In genomic region chr20:47318596-47319516, GRCh38 we compare ENCODE assay signal across 8 cellular contexts. TPM values are rescaled to one million over a fixed set of nuclear protein-coding genes. Genes with fewer than 3 reads are reported as not detected.
A peak's percentile ranks its signal among the peaks of the same experiment; 100 is the strongest.
DNase-seq lines count a peak whose midpoint lies in the region; ATAC-seq and TF ChIP-seq lines count a peak whose summit lies in the region.

No MANE protein-coding gene starts in this region.

- peaks cover 63% of the 10 kb centered on the region for H3K79me2 ChIP-seq in GM23248 (ENCODE audit: insufficient read depth)

- 2% methylated on average over 24 to 28 of the region's 28 CpGs for WGBS in GM23248 (ENCODE audit: low coverage in 1 of 2, low lambda C conversion rate in 2 of 2, missing lambda C conversion rate in 2 of 2), 2 experiments

- DNase-seq in GM23248 = peak; percentile 87
- DNase-seq in OCI-M1 (lab: John Stamatoyannopoulos, UW) = peak; percentile 33
- DNase-seq in cardiac fibroblast (ENCODE audit: low read depth in 2 of 2) = peak; percentile 80 to 92
- peak; percentile 73 for DNase-seq in inferior parietal cortex (ENCODE audit: extremely low spot score)
- DNase-seq in gastrocnemius medialis = peak; percentile 87 to 97
- DNase-seq in NCI-H2196 treated with DMSO at 0.1 percent for 48 hours (lab: John Stamatoyannopoulos, UW; ENCODE audit: unreplicated experiment) = no peak
- no peak for DNase-seq in GDM1 (lab: John Stamatoyannopoulos, UW)
- DNase-seq in DMS 273 (lab: John Stamatoyannopoulos, UW; ENCODE audit: unreplicated experiment) = no peak

- TF ChIP-seq CTCF in cardiac fibroblast (IDR thresholded peaks at IDR 0.05; ENCODE audit: low read depth, low read length) (no peak), gastrocnemius medialis (IDR thresholded peaks at IDR 0.05 in 4 of 5, conservative IDR thresholded peaks at IDR 0.05 in 1 of 5) (no peak)

- H2AFZ ChIP-seq in GM23248 = peak overlapping the region; percentile 66

- in situ Hi-C loops in GM23248 (cut with MboI) (no loop called here), gastrocnemius medialis (cut with MboI; ENCODE audit: low sequenced_read_pairs in 4 of 4) (loop anchor here in 2 of 4 donors (5.0 to 10.0 kb wide), 2 partner anchors 38 to 46 kb away; partner anchors contain the start of gene ZMYND8 (in 1 of the 2))

- H3F3A ChIP-seq in GM23248 (ENCODE audit: insufficient read depth) = peaks cover 60% of the 10 kb centered on the region

- no peaks in the 10 kb centered on the region for H3K36me3 ChIP-seq in GM23248 (ENCODE audit: low read depth)
- no peaks in the 10 kb centered on the region for H3K36me3 ChIP-seq in gastrocnemius medialis

- H3K9me3 ChIP-seq in GM23248 (ENCODE audit: low read depth) (no peaks in the 10 kb centered on the region), gastrocnemius medialis (no peaks in the 10 kb centered on the region)

- peak; percentile 63 to 65 for ATAC-seq in gastrocnemius medialis

- H3K4me3 ChIP-seq in GM23248 (peak overlapping the region; percentile 58), cardiac fibroblast (replicated peaks in 1 of 2; ENCODE audit: low read depth in 2 of 2, low read length in 2 of 2) (peak overlapping the region; percentile 19 to 45), gastrocnemius medialis (peak overlapping the region; percentile 37 to 54 (median 47))

- H3K27me3 ChIP-seq in GM23248 (replicated peaks; ENCODE audit: insufficient read depth) (no peaks in the 10 kb centered on the region), gastrocnemius medialis (no peaks in the 10 kb centered on the region)

- H3K27ac ChIP-seq in GM23248 = peak overlapping the region; percentile 98
- H3K27ac ChIP-seq in gastrocnemius medialis = peak overlapping the region; percentile 96 to 99 (median 98)

- H3K9ac ChIP-seq in GM23248 = peak overlapping the region; percentile 90

- H4K20me1 ChIP-seq in GM23248 (ENCODE audit: insufficient read depth) = no peaks in the 10 kb centered on the region

- H3K4me1 ChIP-seq in GM23248 (ENCODE audit: insufficient read depth) (peaks cover 63% of the 10 kb centered on the region), gastrocnemius medialis (peaks cover 64 to 70% of the 10 kb centered on the region in 2 donors)

- TF ChIP-seq POLR2A in gastrocnemius medialis (IDR thresholded peaks at IDR 0.05) = peak; percentile 44 to 87

- H3K9me2 ChIP-seq in GM23248 (ENCODE audit: insufficient read depth) = no peaks in the 10 kb centered on the region

- intact Hi-C loops in gastrocnemius medialis (cut with DNase I; ENCODE audit: low total_unique reads) = loop anchor here (1.0 to 10.0 kb wide), 5 partner anchors 16 to 1962 kb away; no protein-coding TSS in a partner anchor

- peak overlapping the region; percentile 80 for H3K4me2 ChIP-seq in GM23248 (ENCODE audit: unreplicated experiment)

RNA-seq across cellular contexts. Expression of gene ZMYND8, which starts 37.6 kb away (rescaled TPM):
- 10.2 and 14.3 TPM in 2 replicates for total RNA-seq in GM23248 (2014; rRNA removed; shearing (Covaris generic))
- polyA plus RNA-seq in GM23248 (2016; fragmentation: Nextera tagmentation; extraction: Ambion mirVana) = 12.1 and 12.4 TPM in 2 replicates
- total RNA-seq in gastrocnemius medialis = 10 to 100 TPM; 15.1 to 32.2 (median 19.7) TPM

Comparison
In these comparisons a context has a peak if more than half of its experiments do, and no peak if none do; other contexts are left out.
1. DNase-seq: peak in GM23248 (single experiment), OCI-M1 (single experiment), cardiac fibroblast (2 of 2), inferior parietal cortex (single experiment) and gastrocnemius medialis (2 of 2); none in NCI-H2196 treated with DMSO at 0.1 percent for 48 hours (single experiment), GDM1 (single experiment) and DMS 273 (single experiment).
2. Peak in every context shown above with its lines, with median percentiles within 50 percentile points of each other: H3K4me3 ChIP-seq.